ENCODE assay signal across 39 cellular contexts in genomic region chr2:144905956-144906355, GRCh38.
"Had no signal": no experiment of that assay in that cellular context is flagged by ENCODE, and none has a peak within 500 bp of the region (broad histone marks: within the 10 kb centered on the region; RNA-seq: fewer than 3 reads in every experiment).

No MANE protein-coding gene starts in this region.

- H3K4me1 Mint-ChIP-seq: activated naive CD4-positive, alpha-beta T cell treated with anti-CD3 and anti-CD28 coated beads, Interleukin-2, amount 10 ng/mL, durations not matched to agents 7 days and 5 days; activated naive CD4-positive, alpha-beta T cell treated with anti-CD3 and anti-CD28 coated beads, Interleukin-2, amount 50 U/mL, for 24 hours; activated naive CD8-positive, alpha-beta T cell treated with anti-CD3 and anti-CD28 coated beads for 36 hours; activated naive CD8-positive, alpha-beta T cell treated with anti-CD3 and anti-CD28 coated beads, Interleukin-2, amount 10 ng/mL, durations not matched to agents 7 days and 5 days; brain; central memory CD8-positive, alpha-beta T cell had no signal

- H3K27me3 ChIP-seq: adrenal gland, ascending aorta, body of pancreas, brain microvascular endothelial cell, breast epithelium, cardiac muscle cell had no signal

- H3K9me3 Mint-ChIP-seq: activated naive CD4-positive, alpha-beta T cell treated with anti-CD3 and anti-CD28 coated beads, Interleukin-2, amount 50 U/mL, for 24 hours; activated T-helper 1 cell treated with anti-CD3 and anti-CD28 coated beads, Interleukin-12 subunit alpha, Interleukin-12 subunit beta, Interleukin-2, Interleukin-4 antibody, amounts not matched to agents 30 ng/mL and 10 ng/mL and 1 ng/mL, durations not matched to agents 14 hours and 24 hours and 36 hours; central memory CD8-positive, alpha-beta T cell had no signal

- H3K4me1 ChIP-seq: adrenal gland, ascending aorta, body of pancreas, breast epithelium had no signal

- H3K4me3 ChIP-seq: adrenal gland, ascending aorta, body of pancreas, breast epithelium, cardiac muscle cell had no signal

- H3K4me3 Mint-ChIP-seq: activated naive CD4-positive, alpha-beta T cell treated with anti-CD3 and anti-CD28 coated beads for 36 hours; activated naive CD4-positive, alpha-beta T cell treated with anti-CD3 and anti-CD28 coated beads, Interleukin-2, amount 10 ng/mL, durations not matched to agents 7 days and 5 days; activated naive CD4-positive, alpha-beta T cell treated with anti-CD3 and anti-CD28 coated beads, Interleukin-2, amount 50 U/mL, for 24 hours; activated naive CD8-positive, alpha-beta T cell; activated naive CD8-positive, alpha-beta T cell treated with anti-CD3 and anti-CD28 coated beads for 36 hours; activated naive CD8-positive, alpha-beta T cell treated with anti-CD3 and anti-CD28 coated beads, Interleukin-2, amount 10 ng/mL, durations not matched to agents 7 days and 5 days; activated T-cell treated with anti-CD3 and anti-CD28 coated beads, Interleukin-2, amount 50 U/mL, for 24 hours; activated T-cell treated with anti-CD3 and anti-CD28 coated beads, Interleukin-2, amount 50 U/mL, for 4 hours; activated T-cell treated with anti-CD3 and anti-CD28 coated beads, Interleukin-2, amount 50 U/mL, for 72 hours; activated T-helper 1 cell treated with anti-CD3 and anti-CD28 coated beads, Interleukin-12 subunit alpha, Interleukin-12 subunit beta, Interleukin-2, Interleukin-4 antibody, amounts not matched to agents 30 ng/mL and 10 ng/mL and 1 ng/mL, durations not matched to agents 14 hours and 24 hours and 36 hours; activated T-helper 17 cell treated with anti-CD3 and anti-CD28 coated beads, Interleukin-2, amount 50 U/mL, for 72 hours; brain; central memory CD8-positive, alpha-beta T cell had no signal

- H3K27ac ChIP-seq: adrenal gland, ascending aorta, body of pancreas, brain microvascular endothelial cell, breast epithelium, cardiac muscle cell had no signal

- DNase-seq: activated effector memory CD4-positive, alpha-beta T cell treated with anti-CD3 and anti-CD28 coated beads, Interleukin-2, amount 50 U/mL, for 16 hours; activated effector memory CD4-positive, alpha-beta T cell treated with Interleukin-2 at 50 U/mL for 16 hours; activated gamma-delta T cell; activated gamma-delta T cell treated with Interleukin-2 at 50 U/mL for 16 hours; activated naive CD4-positive, alpha-beta T cell; activated naive CD4-positive, alpha-beta T cell treated with anti-CD3 and anti-CD28 coated beads for 36 hours; activated naive CD4-positive, alpha-beta T cell treated with anti-CD3 and anti-CD28 coated beads, Interleukin-2, amount 10 ng/mL, durations not matched to agents 7 days and 5 days; activated naive CD4-positive, alpha-beta T cell treated with anti-CD3 and anti-CD28 coated beads, Interleukin-2, amount 50 U/mL, for 16 hours; activated naive CD4-positive, alpha-beta T cell treated with Interleukin-2 at 50 U/mL for 16 hours; activated naive CD8-positive, alpha-beta T cell treated with anti-CD3 and anti-CD28 coated beads for 36 hours; activated naive CD8-positive, alpha-beta T cell treated with anti-CD3 and anti-CD28 coated beads, Interleukin-2, amount 10 ng/mL, durations not matched to agents 7 days and 5 days; activated T-cell treated with anti-CD3 and anti-CD28 coated beads, Interleukin-2, amount 50 U/mL, for 1 hour; activated T-cell treated with anti-CD3 and anti-CD28 coated beads, Interleukin-2, amount 50 U/mL, for 24 hours; activated T-cell treated with anti-CD3 and anti-CD28 coated beads, Interleukin-2, amount 50 U/mL, for 4 hours; activated T-cell treated with anti-CD3 and anti-CD28 coated beads, Interleukin-2, amount 50 U/mL, for 48 hours; activated T-cell treated with anti-CD3 and anti-CD28 coated beads, Interleukin-2, amount 50 U/mL, for 72 hours; adrenal gland; amniotic stem cell; amygdala; anterior cingulate cortex; aorta; body of pancreas; brain microvascular endothelial cell; caudate nucleus; central memory CD4-positive, alpha-beta T cell; cerebellar nuclear complex had no signal

- FAIRE-seq: astrocyte, bronchial epithelial cell had no signal

- ATAC-seq: activated naive CD4-positive, alpha-beta T cell treated with anti-CD3 and anti-CD28 coated beads, Interleukin-2, amount 50 U/mL, for 72 hours; activated T-cell treated with anti-CD3 and anti-CD28 coated beads, Interleukin-2, amount 50 U/mL, for 4 hours; activated T-cell treated with anti-CD3 and anti-CD28 coated beads, Interleukin-2, amount 50 U/mL, for 72 hours; activated T-helper 17 cell treated with anti-CD3 and anti-CD28 coated beads, Interleukin-2, amount 50 U/mL, for 72 hours; body of pancreas had no signal

- H3K9me3 ChIP-seq: adrenal gland, ascending aorta, body of pancreas, breast epithelium had no signal

- H3K36me3 ChIP-seq: adrenal gland, ascending aorta, brain microvascular endothelial cell, breast epithelium, cardiac muscle cell had no signal

- H3K27ac Mint-ChIP-seq: activated naive CD4-positive, alpha-beta T cell treated with anti-CD3 and anti-CD28 coated beads for 36 hours; activated naive CD4-positive, alpha-beta T cell treated with anti-CD3 and anti-CD28 coated beads, Interleukin-2, amount 10 ng/mL, durations not matched to agents 7 days and 5 days; activated naive CD4-positive, alpha-beta T cell treated with anti-CD3 and anti-CD28 coated beads, Interleukin-2, amount 50 U/mL, for 24 hours; activated naive CD4-positive, alpha-beta T cell treated with anti-CD3 and anti-CD28 coated beads, Interleukin-2, amount 50 U/mL, for 72 hours; activated naive CD8-positive, alpha-beta T cell; activated naive CD8-positive, alpha-beta T cell treated with anti-CD3 and anti-CD28 coated beads for 36 hours; activated naive CD8-positive, alpha-beta T cell treated with anti-CD3 and anti-CD28 coated beads, Interleukin-2, amount 10 ng/mL, durations not matched to agents 7 days and 5 days; activated T-cell treated with anti-CD3 and anti-CD28 coated beads, Interleukin-2, amount 50 U/mL, for 24 hours; activated T-cell treated with anti-CD3 and anti-CD28 coated beads, Interleukin-2, amount 50 U/mL, for 72 hours; activated T-helper 1 cell treated with anti-CD3 and anti-CD28 coated beads, Interleukin-12 subunit alpha, Interleukin-12 subunit beta, Interleukin-2, Interleukin-4 antibody, amounts not matched to agents 30 ng/mL and 10 ng/mL and 1 ng/mL, durations not matched to agents 14 hours and 24 hours and 36 hours; activated T-helper 17 cell treated with anti-CD3 and anti-CD28 coated beads, Interleukin-2, amount 50 U/mL, for 72 hours; activated T-helper 2 cell treated with anti-CD3 and anti-CD28 coated beads, Interferon-gamma antibody, Interleukin-2, Interleukin-4, amounts not matched to agents 10 μg/mL and 5 μg/mL and 100 μg/mL, durations not matched to agents 14 hours and 24 hours and 36 hours; brain had no signal

- H3K36me3 Mint-ChIP-seq: activated naive CD4-positive, alpha-beta T cell treated with anti-CD3 and anti-CD28 coated beads, Interleukin-2, amount 10 ng/mL, durations not matched to agents 7 days and 5 days; activated naive CD4-positive, alpha-beta T cell treated with anti-CD3 and anti-CD28 coated beads, Interleukin-2, amount 50 U/mL, for 24 hours; activated naive CD8-positive, alpha-beta T cell; activated naive CD8-positive, alpha-beta T cell treated with anti-CD3 and anti-CD28 coated beads for 36 hours; activated naive CD8-positive, alpha-beta T cell treated with anti-CD3 and anti-CD28 coated beads, Interleukin-2, amount 10 ng/mL, durations not matched to agents 7 days and 5 days had no signal

- H3K27me3 Mint-ChIP-seq: activated naive CD4-positive, alpha-beta T cell treated with anti-CD3 and anti-CD28 coated beads, Interleukin-2, amount 10 ng/mL, durations not matched to agents 7 days and 5 days; activated naive CD8-positive, alpha-beta T cell treated with anti-CD3 and anti-CD28 coated beads for 36 hours; activated naive CD8-positive, alpha-beta T cell treated with anti-CD3 and anti-CD28 coated beads, Interleukin-2, amount 10 ng/mL, durations not matched to agents 7 days and 5 days; activated T-cell treated with anti-CD3 and anti-CD28 coated beads, Interleukin-2, amount 50 U/mL, for 24 hours; brain; central memory CD8-positive, alpha-beta T cell had no signal
